Comparison of ENCODE assay signal across 17 cellular contexts in genomic region chr1:202287196-202287595, GRCh38. TPM values are rescaled to one million over a fixed set of nuclear protein-coding genes. Genes with fewer than 3 reads are reported as not detected.
DNase-seq lines count a peak whose midpoint lies in the region; ATAC-seq, FAIRE-seq and TF ChIP-seq lines count a peak whose summit lies in the region.
"Had no signal": no experiment of that assay in that cellular context is flagged by ENCODE, and none has a peak within 500 bp of the region (broad histone marks: within the 10 kb centered on the region; RNA-seq: fewer than 3 reads in every experiment).

No MANE protein-coding gene starts in this region.

- ATAC-seq in HepG2, result no peak
- ATAC-seq in gastrocnemius medialis, result no peak

- H3K4me2 ChIP-seq in HepG2 (ENCODE audit: low read depth, low read length), result no peak overlapping the region
- H3K4me2 ChIP-seq: BLaER1, KMS-11 had no signal

- H3K4me1 ChIP-seq in liver (ENCODE audit: control insufficient read depth in 4 of 4, insufficient read depth in 4 of 4, low read length in 3 of 4) (peaks cover 0 to 6% (median 0%) of the 10 kb centered on the region in 4 donors), HepG2 (ENCODE audit: insufficient read depth, low read length) (peaks cover 14% of the 10 kb centered on the region), gastrocnemius medialis (peaks cover 19 to 24% of the 10 kb centered on the region in 2 donors), vagina (peaks cover 45% of the 10 kb centered on the region)

- H3K27me3 ChIP-seq in liver (ENCODE audit: control insufficient read depth in 4 of 4, insufficient read depth in 4 of 4, low read length in 3 of 4), result peaks cover 0 to 4% (median 0%) of the 10 kb centered on the region in 4 donors
- peaks cover 0 to 4% of the 10 kb centered on the region in 2 experiments; a peak in 2 of 5 replicates for H3K27me3 ChIP-seq in HepG2 (ENCODE audit: control insufficient read depth in 1 of 2, insufficient read depth in 2 of 2, low read length in 2 of 2)
- H3K27me3 ChIP-seq in gastrocnemius medialis, result no peaks in the 10 kb centered on the region
- no peaks in the 10 kb centered on the region for H3K27me3 ChIP-seq in vagina
- H3K27me3 ChIP-seq: BLaER1, SJSA1 had no signal

- DNase-seq in HepG2 (ENCODE audit: low spot score), result no peak
- DNase-seq in fibroblast of villous mesenchyme (ENCODE audit: low read depth), result peak; percentile 14
- no peak for DNase-seq in gastrocnemius medialis
- no peak for DNase-seq in stimulated activated CD4-positive, alpha-beta T cell treated with anti-CD3 and anti-CD28 coated beads, Interleukin-4, amount 100 ng/mL, for 4 hours
- no peak for DNase-seq in SHP77 treated with DMSO at 0.1 percent for 48 hours (lab: John Stamatoyannopoulos, UW)
- DNase-seq in vagina (ENCODE audit: extremely low spot score in 2 of 2), result no peak
- DNase-seq in HCEC 1CT, result no peak
- DNase-seq: CD8-positive, alpha-beta memory T cell; NCI-H1417 treated with DMSO at 0.1 percent for 48 hours; NCI-H1930; NCI-H345; NCI-H524 treated with DMSO at 0.1 percent for 48 hours; RPMI8226 had no signal

- no peak overlapping the region for H2AFZ ChIP-seq in HepG2 (ENCODE audit: low read length)

- H3K9ac ChIP-seq in liver (ENCODE audit: low read depth in 1 of 2, low read length in 2 of 2) (no peak overlapping the region), HepG2 (ENCODE audit: insufficient read depth, low read depth, low read length) (no peak overlapping the region)
- H3K9ac ChIP-seq: BLaER1, KMS-11 had no signal

- TF ChIP-seq RAD21 in liver (IDR thresholded peaks at IDR 0.05), result no peak
- no peak for TF ChIP-seq RAD21 in HepG2 (CRISPR knock-in tag; IDR thresholded peaks at IDR 0.05)

- in situ Hi-C loops in HepG2 (cut with HindIII; ENCODE audit: extremely low pct_ligation_motif_present, low pct_unique_long_range_greater_than_20kb) (no loop called here), gastrocnemius medialis (cut with MboI; ENCODE audit: low sequenced_read_pairs in 4 of 4) (no loop called here)

- TF ChIP-seq POLR2A in HepG2 (IDR thresholded peaks at IDR 0.05; ENCODE audit: insufficient read depth in 1 of 2, low read depth in 2 of 2, low read length in 2 of 2) (no peak), gastrocnemius medialis (IDR thresholded peaks at IDR 0.05) (no peak), vagina (IDR thresholded peaks at IDR 0.05) (no peak)

- FAIRE-seq in HepG2 (lab: Jason Lieb, UNC), result no peak

- intact Hi-C loops in HepG2 (cut with micrococcal nuclease; ENCODE audit: unreplicated experiment), result no loop called here
- intact Hi-C loops in gastrocnemius medialis (cut with DNase I; ENCODE audit: low total_unique reads), result no loop called here
- intact Hi-C loops in vagina (cut with DNase I), result no loop called here

- H3K4me3 ChIP-seq in liver (ENCODE audit: low read depth in 1 of 3, low read length in 3 of 3), result no peak overlapping the region
- H3K4me3 ChIP-seq in HepG2 (replicated peaks in 1 of 3; ENCODE audit: insufficient read depth in 1 of 3, low read depth in 2 of 3, low read length in 3 of 3), result no peak overlapping the region
- no peak overlapping the region for H3K4me3 ChIP-seq in fibroblast of villous mesenchyme (ENCODE audit: low read depth, low read length)
- H3K4me3 ChIP-seq in gastrocnemius medialis, result no peak overlapping the region
- H3K4me3 ChIP-seq in vagina, result no peak overlapping the region
- H3K4me3 ChIP-seq: BLaER1, SJSA1 had no signal

- BruUV-seq in HepG2 (replicated peaks; lab: Mats Ljungman, UMichigan), result no TSS peak

- CTCF ChIA-PET in HepG2 (lab: Yijun Ruan, JAX; ENCODE audit: low intra/inter-chr PET ratio, low total read pairs), result no interaction called here

- no peaks in the 10 kb centered on the region for H3K9me3 ChIP-seq in liver (ENCODE audit: control insufficient read depth in 4 of 4, low read length in 3 of 4)
- no peaks in the 10 kb centered on the region for H3K9me3 ChIP-seq in HepG2 (ENCODE audit: low read length)
- no peaks in the 10 kb centered on the region for H3K9me3 ChIP-seq in gastrocnemius medialis
- H3K9me3 ChIP-seq in vagina, result no peaks in the 10 kb centered on the region
- H3K9me3 ChIP-seq: BLaER1, SJSA1 had no signal

- TF ChIP-seq CTCF in liver (IDR thresholded peaks at IDR 0.05; ENCODE audit: low read depth, low read length, missing input control), result no peak
- TF ChIP-seq CTCF in HepG2 (CRISPR knock-in tag; IDR thresholded peaks at IDR 0.05), result no peak
- TF ChIP-seq CTCF in fibroblast of villous mesenchyme (IDR thresholded peaks at IDR 0.05; ENCODE audit: insufficient read depth, low read depth, low read length), result no peak
- no peak for TF ChIP-seq CTCF in gastrocnemius medialis (IDR thresholded peaks at IDR 0.05 in 4 of 5, conservative IDR thresholded peaks at IDR 0.05 in 1 of 5)
- TF ChIP-seq CTCF in vagina (IDR thresholded peaks at IDR 0.05), result no peak

- TF ChIP-seq EP300 in HepG2 (IDR thresholded peaks at IDR 0.05; ENCODE audit: low read depth in 2 of 2, low read length in 2 of 2) (no peak), HepG2 (CRISPR knock-in tag; IDR thresholded peaks at IDR 0.05; ENCODE audit: borderline replicate concordance) (no peak)

- H3K27ac ChIP-seq in liver (ENCODE audit: low read depth in 1 of 2, low read length in 2 of 2) (peak overlapping the region in 1 of 2 donors; percentile 12), HepG2 (ENCODE audit: extremely low read length, insufficient read depth, low read length) (no peak overlapping the region), gastrocnemius medialis (peak overlapping the region in 3 of 4 donors; percentile 42 to 44 (median 43)), vagina (no peak overlapping the region)
- H3K27ac ChIP-seq: BLaER1, KMS-11, SJSA1 had no signal

- POLR2A ChIA-PET in HepG2 (lab: Yijun Ruan, JAX), result no interaction called here

- no peaks in the 10 kb centered on the region for H4K20me1 ChIP-seq in HepG2 (ENCODE audit: insufficient read depth, low read length)

- 85% methylated on average over 1 of the region's 1 CpG for WGBS in liver
- 62% methylated on average over 1 of the region's 1 CpG for WGBS in HepG2 (ENCODE audit: low lambda C conversion rate)

- no peaks in the 10 kb centered on the region for H3K79me2 ChIP-seq in HepG2 (ENCODE audit: insufficient read depth, low read length)

- no peaks in the 10 kb centered on the region for H3K36me3 ChIP-seq in liver (ENCODE audit: control insufficient read depth in 4 of 4, insufficient read depth in 3 of 4, low read depth in 1 of 4, low read length in 3 of 4)
- no peaks in the 10 kb centered on the region for H3K36me3 ChIP-seq in HepG2 (replicated peaks in 1 of 2; ENCODE audit: control insufficient read depth in 1 of 2, insufficient read depth in 2 of 2, low read length in 2 of 2)
- H3K36me3 ChIP-seq in gastrocnemius medialis, result no peaks in the 10 kb centered on the region
- H3K36me3 ChIP-seq in vagina, result no peaks in the 10 kb centered on the region
- H3K36me3 ChIP-seq: SJSA1 had no signal

TF ChIP-seq in liver, 16 proteins besides CTCF, POLR2A, EP300 and RAD21:
- TF ChIP-seq MAX (IDR thresholded peaks at IDR 0.05) (no peak), NR2F2 (IDR thresholded peaks at IDR 0.05) (peak; percentile 91), JUND (IDR thresholded peaks at IDR 0.05) (no peak)

TF ChIP-seq in HepG2, 621 proteins besides CTCF, POLR2A, EP300 and RAD21:
- TF ChIP-seq SP140L (CRISPR knock-in tag; IDR thresholded peaks at IDR 0.05; ENCODE audit: borderline replicate concordance) (no peak), ZNF629 (CRISPR knock-in tag; conservative IDR thresholded peaks at IDR 0.05) (no peak)

RNA-seq across cellular contexts. Expression of gene UBE2T, which starts 54.5 kb away (rescaled TPM):
- total RNA-seq in liver (10 to 100 TPM in 1 of 2 donors, 1 to 10 TPM in 1; 1.1 to 35.0 TPM), HepG2 (2016; rRNA removed; fragmentation: Illumina TruSeq; extraction: Trizol) (95.2 and 130 TPM in 2 replicates), fibroblast of villous mesenchyme (23.5 and 35.8 TPM in 2 replicates), gastrocnemius medialis (10 to 100 TPM in 2 of 4 donors, 1 to 10 TPM in 2; 6.7 to 15.0 (median 10.1) TPM), vagina (6.4 TPM)
- polyA plus RNA-seq in liver (1 to 10 TPM; 3.1 to 4.2 TPM), HepG2 (2011; rRNA removed) (58.9 and 80.8 TPM in 2 replicates)
- total RNA-seq in HepG2 (2016; cell fraction: cytosol; rRNA removed; fragmentation: Illumina TruSeq; extraction: Trizol; ENCODE audit: low read depth), result 21.5 and 22.7 TPM in 2 replicates
- 93.0 and 140 TPM in 2 replicates for total RNA-seq in HepG2 (2016; cell fraction: insoluble cytoplasmic fraction; rRNA removed; fragmentation: Illumina TruSeq; extraction: Trizol)
- 21.2 and 24.3 TPM in 2 replicates for total RNA-seq in HepG2 (2016; cell fraction: membrane; rRNA removed; fragmentation: Illumina TruSeq; extraction: Trizol)
- total RNA-seq in HepG2 (2016; cell fraction: nucleus; rRNA removed; fragmentation: Illumina TruSeq; extraction: Trizol), result 34.3 and 34.5 TPM in 2 replicates
- 53.2 and 54.1 TPM in 2 replicates for polyA plus RNA-seq in HepG2 (2011; cell fraction: cytosol; rRNA removed)
- polyA plus RNA-seq in HepG2 (2011; cell fraction: nucleus; rRNA removed), result 16.3 and 20.2 TPM in 2 replicates
- polyA plus RNA-seq in HepG2 (2012), result 20.4 and 35.6 TPM in 2 replicates
- 9.6 and 10.6 TPM in 2 replicates for polyA plus RNA-seq in HepG2 (2016; cell fraction: cytosol; fragmentation: Illumina TruSeq; extraction: Trizol; ENCODE audit: low read depth)
- 120 and 134 TPM in 2 replicates for polyA plus RNA-seq in HepG2 (2016; cell fraction: insoluble cytoplasmic fraction; fragmentation: Illumina TruSeq; extraction: Trizol; ENCODE audit: low read depth)
- 12.6 and 12.8 TPM in 2 replicates for polyA plus RNA-seq in HepG2 (2016; cell fraction: membrane; fragmentation: Illumina TruSeq; extraction: Trizol; ENCODE audit: low read depth)
- polyA plus RNA-seq in HepG2 (2016; cell fraction: nucleus; fragmentation: Illumina TruSeq; extraction: Trizol; ENCODE audit: insufficient read depth, low read depth), result 45.5 and 48.6 TPM in 2 replicates
- 39.5 and 179 TPM in 2 replicates for polyA minus RNA-seq in HepG2 (2011; rRNA and poly(A)+ RNA removed; ENCODE audit: low replicate concordance)
- 18.0 and 21.6 TPM in 2 replicates for polyA minus RNA-seq in HepG2 (2011; cell fraction: cytosol; rRNA and poly(A)+ RNA removed)
- 13.1 and 18.2 TPM in 2 replicates for polyA minus RNA-seq in HepG2 (2011; cell fraction: nucleus; rRNA and poly(A)+ RNA removed)

Comparison
In these comparisons a context has a peak if more than half of its experiments do, and no peak if none do; other contexts are left out.
1. H3K27ac ChIP-seq: peak in gastrocnemius medialis (3 of 4); none in HepG2 (single experiment) and vagina (single experiment).